Comparison of ENCODE assay signal across 17 cellular contexts in genomic region chr3:86986666-86987420, GRCh38. TPM values are rescaled to one million over a fixed set of nuclear protein-coding genes. Genes with fewer than 3 reads are reported as not detected.
DNase-seq lines count a peak whose midpoint lies in the region; ATAC-seq, FAIRE-seq and TF ChIP-seq lines count a peak whose summit lies in the region.
"Had no signal": no experiment of that assay in that cellular context is flagged by ENCODE, and none has a peak within 500 bp of the region (broad histone marks: within the 10 kb centered on the region; RNA-seq: fewer than 3 reads in every experiment).

No MANE protein-coding gene starts in this region.

- POLR2A ChIA-PET in endothelial cell of umbilical vein (lab: Charles Lee): no interaction called here

- WGBS in right cardiac atrium: 48% methylated on average over 6 of the region's 6 CpGs

- no peaks in the 10 kb centered on the region for H3K36me3 ChIP-seq in endothelial cell of umbilical vein (ENCODE audit: control insufficient read depth in 2 of 2, extremely low read depth in 1 of 2, insufficient read depth in 2 of 2, low read length in 2 of 2)
- H3K36me3 ChIP-seq in vagina: no peaks in the 10 kb centered on the region
- H3K36me3 ChIP-seq: thyroid gland had no signal

- no peaks in the 10 kb centered on the region for H3K9me3 ChIP-seq in right cardiac atrium (ENCODE audit: control insufficient read depth, low read length)
- no peaks in the 10 kb centered on the region for H3K9me3 ChIP-seq in endothelial cell of umbilical vein (replicated peaks; ENCODE audit: control insufficient read depth, insufficient read depth, low read length)
- H3K9me3 ChIP-seq in vagina: no peaks in the 10 kb centered on the region
- H3K9me3 ChIP-seq: thyroid gland had no signal

- no peaks in the 10 kb centered on the region for H4K20me1 ChIP-seq in endothelial cell of umbilical vein (replicated peaks; ENCODE audit: control insufficient read depth, extremely low read depth, insufficient read depth, low read length)

- H3K9me3 Mint-ChIP-seq in nephron: no peaks in the 10 kb centered on the region
- H3K9me3 Mint-ChIP-seq in activated T-cell treated with anti-CD3 and anti-CD28 coated beads, Interleukin-2, amount 50 U/mL, for 24 hours: no peaks in the 10 kb centered on the region

- H3K27me3 Mint-ChIP-seq in nephron (ENCODE audit: low read depth): peaks cover 18% of the 10 kb centered on the region
- peaks cover 21% of the 10 kb centered on the region for H3K27me3 Mint-ChIP-seq in activated T-cell treated with anti-CD3 and anti-CD28 coated beads, Interleukin-2, amount 50 U/mL, for 24 hours

- peak overlapping the region; percentile 22 for H3K4me2 ChIP-seq in endothelial cell of umbilical vein (ENCODE audit: insufficient read depth, low read length)

- H3K27me3 ChIP-seq in right cardiac atrium (ENCODE audit: control insufficient read depth, insufficient read depth) (no peaks in the 10 kb centered on the region), endothelial cell of umbilical vein (ENCODE audit: control insufficient read depth in 2 of 2, insufficient read depth in 2 of 2, low read length in 2 of 2) (peaks cover 0 to 3% of the 10 kb centered on the region in 2 experiments), vagina (no peaks in the 10 kb centered on the region)
- H3K27me3 ChIP-seq: thyroid gland had no signal

- dilution Hi-C loops in endothelial cell of umbilical vein (cut with MboI; ENCODE audit: extremely low pct_ligation_motif_present, low sequenced_read_pairs): no loop called here

- no peak overlapping the region for H2AFZ ChIP-seq in endothelial cell of umbilical vein (ENCODE audit: low read depth, low read length)

- peak overlapping the region in 1 of 3 experiments; percentile 35 for H3K27ac Mint-ChIP-seq in nephron
- no peak overlapping the region for H3K27ac Mint-ChIP-seq in activated T-cell treated with anti-CD3 and anti-CD28 coated beads, Interleukin-2, amount 50 U/mL, for 24 hours
- H3K27ac Mint-ChIP-seq: natural killer cell had no signal

- H3K79me2 ChIP-seq in endothelial cell of umbilical vein (ENCODE audit: control insufficient read depth, insufficient read depth, low read length): peaks cover 12% of the 10 kb centered on the region

- H3K4me3 Mint-ChIP-seq in nephron: peak overlapping the region in 2 of 3 experiments; percentile 57 to 73
- H3K4me3 Mint-ChIP-seq in activated T-cell treated with anti-CD3 and anti-CD28 coated beads, Interleukin-2, amount 50 U/mL, for 24 hours: no peak overlapping the region
- H3K4me3 Mint-ChIP-seq: natural killer cell had no signal

- H3K4me3 ChIP-seq in right cardiac atrium (ENCODE audit: low read length) (peak overlapping the region; percentile 25), endothelial cell of umbilical vein (replicated peaks in 1 of 3; ENCODE audit: insufficient read depth in 1 of 3, low read depth in 1 of 3, low read length in 3 of 3) (no peak overlapping the region), vagina (no peak overlapping the region)
- H3K4me3 ChIP-seq: thyroid gland had no signal

- no peaks in the 10 kb centered on the region for H3K36me3 Mint-ChIP-seq in nephron (ENCODE audit: low read depth)
- no peaks in the 10 kb centered on the region for H3K36me3 Mint-ChIP-seq in activated T-cell treated with anti-CD3 and anti-CD28 coated beads, Interleukin-2, amount 50 U/mL, for 24 hours (ENCODE audit: low read depth)
- H3K36me3 Mint-ChIP-seq: natural killer cell had no signal

- BruUV-seq in endothelial cell of umbilical vein (replicated peaks; lab: Mats Ljungman, UMichigan): no TSS peak

- CTCF ChIA-PET in endothelial cell of umbilical vein (lab: Charles Lee): interaction anchor here (1.3 kb wide), 1 partner anchor 9 kb away, joined by 6 read pairs; no protein-coding TSS in a partner anchor

- no peak for FAIRE-seq in endothelial cell of umbilical vein (lab: Jason Lieb, UNC)
- FAIRE-seq: TTC549 had no signal

- H3K9ac ChIP-seq in endothelial cell of umbilical vein (replicated peaks; ENCODE audit: extremely low read depth, insufficient read depth, low read length): no peak overlapping the region

- H3K4me1 ChIP-seq in right cardiac atrium (ENCODE audit: control insufficient read depth, insufficient read depth, low read length): peaks cover 1% of the 10 kb centered on the region
- H3K4me1 ChIP-seq in endothelial cell of umbilical vein (ENCODE audit: control insufficient read depth, extremely low read depth, insufficient read depth, low read length): peaks cover 35% of the 10 kb centered on the region
- H3K4me1 ChIP-seq in vagina: peaks cover 14% of the 10 kb centered on the region
- H3K4me1 ChIP-seq: thyroid gland had no signal

- H3K9me1 ChIP-seq in endothelial cell of umbilical vein (replicated peaks; ENCODE audit: control insufficient read depth, extremely low read depth, insufficient read depth, low read length): no peaks in the 10 kb centered on the region

- DNase-seq in right cardiac atrium: no peak
- no peak for DNase-seq in Right ventricle myocardium inferior (ENCODE audit: missing footprints)
- no peak for DNase-seq in endothelial cell of umbilical vein (ENCODE audit: low read depth, low spot score)
- DNase-seq in vagina (ENCODE audit: extremely low spot score in 2 of 2): no peak
- DNase-seq in activated T-cell treated with anti-CD3 and anti-CD28 coated beads, Interleukin-2, amount 50 U/mL, for 24 hours: no peak
- no peak for DNase-seq in NCI-H187 (lab: John Stamatoyannopoulos, UW)
- DNase-seq: 8988T; activated CD8-positive, alpha-beta memory T cell treated with anti-CD3 and anti-CD28 coated beads for 24 hours; cortex of kidney; islet precursor cell; natural killer cell; NCI-H1417 treated with DMSO at 0.1 percent for 48 hours; NCI-H774; thyroid gland had no signal

- no peak for TF ChIP-seq POLR2A in endothelial cell of umbilical vein (IDR thresholded peaks at IDR 0.05; ENCODE audit: low read depth, low read length)
- TF ChIP-seq POLR2A in vagina (IDR thresholded peaks at IDR 0.05): no peak

- intact Hi-C loops in right cardiac atrium (cut with DNase I): no loop called here
- intact Hi-C loops in Right ventricle myocardium inferior (cut with DNase I): no loop called here
- intact Hi-C loops in endothelial cell of umbilical vein (cut with micrococcal nuclease): no loop called here
- intact Hi-C loops in vagina (cut with DNase I): no loop called here

- TF ChIP-seq CTCF in endothelial cell of umbilical vein (IDR thresholded peaks at IDR 0.05; ENCODE audit: extremely low read depth in 1 of 2, insufficient read depth in 1 of 2, low read depth in 1 of 2, low read length in 2 of 2) (no peak), nephron (IDR thresholded peaks at IDR 0.05; ENCODE audit: unreplicated experiment in 3 of 3) (no peak), vagina (IDR thresholded peaks at IDR 0.05) (no peak)

- H3K4me1 Mint-ChIP-seq in nephron: peaks cover 59% of the 10 kb centered on the region
- peaks cover 2% of the 10 kb centered on the region for H3K4me1 Mint-ChIP-seq in activated T-cell treated with anti-CD3 and anti-CD28 coated beads, Interleukin-2, amount 50 U/mL, for 24 hours (ENCODE audit: low read depth)
- H3K4me1 Mint-ChIP-seq: natural killer cell had no signal

- no peak for ATAC-seq in right cardiac atrium
- ATAC-seq in Right ventricle myocardium inferior: no peak
- ATAC-seq in GM19035 (IDR thresholded peaks at IDR 0.05; ENCODE audit: unreplicated experiment): no peak
- ATAC-seq: natural killer cell had no signal

- H3K27ac ChIP-seq in right cardiac atrium (ENCODE audit: low read length) (no peak overlapping the region), endothelial cell of umbilical vein (ENCODE audit: insufficient read depth, low read depth, low read length) (no peak overlapping the region), vagina (peak overlapping the region; percentile 14)

TF ChIP-seq in endothelial cell of umbilical vein, 7 proteins besides CTCF, POLR2A, EP300 and RAD21:
- TF ChIP-seq JUN (IDR thresholded peaks at IDR 0.05; ENCODE audit: borderline replicate concordance, insufficient read depth, insufficient read length, low read depth): no peak
- no peak for TF ChIP-seq FOS (IDR thresholded peaks at IDR 0.05; ENCODE audit: borderline replicate concordance, insufficient read depth, low read length)
- TF ChIP-seq MAX (IDR thresholded peaks at IDR 0.05; ENCODE audit: insufficient read depth, insufficient read length): no peak
- no peak for TF ChIP-seq MYC (IDR thresholded peaks at IDR 0.05; ENCODE audit: low read depth, low read length)
- no peak for TF ChIP-seq GATA2 (IDR thresholded peaks at IDR 0.05; ENCODE audit: insufficient read depth, insufficient read length, low read depth, low read length)
- TF ChIP-seq EZH2 (IDR thresholded peaks at IDR 0.05; ENCODE audit: borderline replicate concordance, low read depth, low read length, severe bottlenecking): no peak
- no peak for TF ChIP-seq POLR2AphosphoS5 (IDR thresholded peaks at IDR 0.05; ENCODE audit: insufficient read depth, low read depth, low read length)
TF ChIP-seq in endothelial cell of umbilical vein: peak in this region for 0.

RNA-seq across cellular contexts. Expression of gene VGLL3, which starts 4.1 kb away (rescaled TPM):
- total RNA-seq in right cardiac atrium (10 to 100 TPM in 1 of 4 donors, 1 to 10 TPM in 3; 5.6 to 10.9 (median 8.4) TPM), Right ventricle myocardium inferior (4.5 TPM), endothelial cell of umbilical vein (4.2 and 6.0 TPM in 2 replicates), vagina (17.7 TPM)
- polyA plus RNA-seq in right cardiac atrium (2.2 TPM), endothelial cell of umbilical vein (12.0 and 12.5 TPM in 2 replicates)
- polyA plus RNA-seq in endothelial cell of umbilical vein (2011; cell fraction: cytosol; rRNA removed): 2.4 and 2.9 TPM in 2 replicates
- 5.0 and 5.3 TPM in 2 replicates for polyA plus RNA-seq in endothelial cell of umbilical vein (2011; cell fraction: nucleus; rRNA removed)
- polyA plus RNA-seq in endothelial cell of umbilical vein (2012): 5.8 and 10.1 TPM in 2 replicates
- 15.3 and 20.0 TPM in 2 replicates for polyA minus RNA-seq in endothelial cell of umbilical vein
- 30.7 TPM for polyA minus RNA-seq in endothelial cell of umbilical vein (2011; cell fraction: cytosol; rRNA and poly(A)+ RNA removed)
- polyA minus RNA-seq in endothelial cell of umbilical vein (2011; cell fraction: nucleus; rRNA and poly(A)+ RNA removed): 14.8 and 15.4 TPM in 2 replicates
- total RNA-seq: natural killer cell had no signal
